Comparison of ENCODE assay signal across 24 cellular contexts in genomic region chr12:113006641-113007040, GRCh38. TPM values are rescaled to one million over a fixed set of nuclear protein-coding genes. Genes with fewer than 3 reads are reported as not detected.
"Had no signal": no experiment of that assay in that cellular context is flagged by ENCODE, and none has a peak within 500 bp of the region (broad histone marks: within the 10 kb centered on the region; RNA-seq: fewer than 3 reads in every experiment).

No MANE protein-coding gene starts in this region.

- H3K4me3 ChIP-seq: adrenal gland, ascending aorta, breast epithelium, dorsolateral prefrontal cortex, esophagus squamous epithelium, gastroesophageal sphincter, heart left ventricle, mucosa of descending colon, thyroid gland had no signal

- H3K27ac ChIP-seq: ascending aorta, breast epithelium, dorsolateral prefrontal cortex, esophagus squamous epithelium, gastroesophageal sphincter, heart left ventricle, thyroid gland had no signal

- H3K9me3 ChIP-seq: adrenal gland, ascending aorta, breast epithelium, thyroid gland had no signal

- ATAC-seq: activated CD8-positive, alpha-beta T cell treated with anti-CD3 and anti-CD28 coated beads, Interleukin-2, amount 10 ng/mL, durations not matched to agents 7 days and 5 days; activated T-helper 17 cell treated with anti-CD3 and anti-CD28 coated beads, Interleukin-2, amount 50 U/mL, for 72 hours; effector memory CD8-positive, alpha-beta T cell; gastroesophageal sphincter; heart left ventricle; left colon; mucosa of descending colon; naive thymus-derived CD4-positive, alpha-beta T cell had no signal

- DNase-seq: activated CD4-positive, alpha-beta T cell treated with anti-CD3 and anti-CD28 coated beads for 1 hour; activated CD4-positive, alpha-beta T cell treated with anti-CD3 and anti-CD28 coated beads, Interleukin-2, amount 50 U/mL, for 1 hour; activated CD8-positive, alpha-beta T cell treated with anti-CD3 and anti-CD28 coated beads, Interleukin-2, amount 10 ng/mL, durations not matched to agents 7 days and 5 days; activated naive CD4-positive, alpha-beta T cell; dorsolateral prefrontal cortex; effector memory CD8-positive, alpha-beta T cell; esophagus squamous epithelium; heart left ventricle; left colon; mesendoderm; mucosa of descending colon; naive thymus-derived CD4-positive, alpha-beta T cell; stimulated activated CD4-positive, alpha-beta T cell treated with anti-CD3 and anti-CD28 coated beads, Interleukin-1b, Interleukin-23, amount 100 ng/mL, for 48 hours; substantia nigra; T-helper 1 cell; thyroid gland had no signal

- H3K4me1 ChIP-seq: ascending aorta, breast epithelium, esophagus squamous epithelium, gastroesophageal sphincter, heart left ventricle, thyroid gland had no signal

- H3K36me3 ChIP-seq: adrenal gland, breast epithelium, thyroid gland had no signal

- H3K27me3 ChIP-seq: adrenal gland, ascending aorta, breast epithelium, esophagus squamous epithelium, heart left ventricle, thyroid gland had no signal

RNA-seq across cellular contexts. Expression of gene OAS2, which starts 28.3 kb away (rescaled TPM):
- total RNA-seq: neural crest cell, progenitor cell of endocrine pancreas had no signal

RNA-seq across cellular contexts. Expression of gene DTX1, which starts 49.9 kb away (rescaled TPM):
- total RNA-seq: activated CD8-positive, alpha-beta T cell treated with anti-CD3 and anti-CD28 coated beads, Interleukin-2, amount 10 ng/mL, durations not matched to agents 7 days and 5 days had no signal
- polyA plus RNA-seq: keratinocyte had no signal
